ENCODE assay signal across 10 cellular contexts in genomic region chr7:112383671-112384417, GRCh38.
DNase-seq lines count a peak whose midpoint lies in the region; ATAC-seq, FAIRE-seq and TF ChIP-seq lines count a peak whose summit lies in the region.
"Had no signal": no experiment of that assay in that cellular context is flagged by ENCODE, and none has a peak within 500 bp of the region (broad histone marks: within the 10 kb centered on the region; RNA-seq: fewer than 3 reads in every experiment).

No MANE protein-coding gene starts in this region.

- H3K4me3 Mint-ChIP-seq in natural killer cell, result no peak overlapping the region
- no peak overlapping the region for H3K4me3 Mint-ChIP-seq in activated T-helper 17 cell treated with anti-CD3 and anti-CD28 coated beads, Interleukin-2, amount 50 U/mL, for 72 hours

- TF ChIP-seq CTCF in foreskin keratinocyte (conservative IDR thresholded peaks at IDR 0.05), result peak; percentile 31
- no peak for TF ChIP-seq CTCF in natural killer cell (IDR thresholded peaks at IDR 0.05)
- TF ChIP-seq CTCF in kidney (IDR thresholded peaks at IDR 0.05; ENCODE audit: borderline replicate concordance, extremely low read depth, insufficient read depth), result no peak

- no peaks in the 10 kb centered on the region for H3K9me3 ChIP-seq in kidney (ENCODE audit: control insufficient read depth in 1 of 2, low read length in 2 of 2)

- H3K36me3 ChIP-seq in kidney (ENCODE audit: control insufficient read depth in 1 of 2, insufficient read depth in 2 of 2, low read length in 2 of 2), result no peaks in the 10 kb centered on the region
- H3K36me3 ChIP-seq: heart left ventricle had no signal

- H3K4me1 ChIP-seq in foreskin keratinocyte (no peaks in the 10 kb centered on the region), kidney (ENCODE audit: control insufficient read depth in 1 of 2, insufficient read depth in 1 of 2, low read depth in 1 of 2, low read length in 2 of 2) (peaks cover 0 to 5% of the 10 kb centered on the region in 2 donors)
- H3K4me1 ChIP-seq: heart left ventricle had no signal

- no peaks in the 10 kb centered on the region for H3K9me3 Mint-ChIP-seq in natural killer cell
- H3K9me3 Mint-ChIP-seq in activated T-helper 17 cell treated with anti-CD3 and anti-CD28 coated beads, Interleukin-2, amount 50 U/mL, for 72 hours, result no peaks in the 10 kb centered on the region

- H3K9ac ChIP-seq in kidney (ENCODE audit: low read length in 2 of 2), result no peak overlapping the region

- peaks cover 24% of the 10 kb centered on the region for H3K27me3 ChIP-seq in foreskin keratinocyte
- H3K27me3 ChIP-seq: heart left ventricle had no signal

- peak; percentile 5 for DNase-seq in COR-L47 (lab: John Stamatoyannopoulos, UW)
- peak; percentile 59 for DNase-seq in NCI-H2171 (lab: John Stamatoyannopoulos, UW)
- DNase-seq in foreskin keratinocyte, result no peak
- no peak for DNase-seq in natural killer cell
- DNase-seq in kidney, result no peak
- DNase-seq: heart left ventricle; stimulated activated CD4-positive, alpha-beta T cell treated with anti-CD3 and anti-CD28 coated beads, Interleukin-15, amount 100 ng/mL, for 24 hours had no signal

- peak; percentile 35 for ATAC-seq in GM19468 (IDR thresholded peaks at IDR 0.05; ENCODE audit: extremely low read depth, unreplicated experiment)
- ATAC-seq in foreskin keratinocyte, result no peak
- ATAC-seq in natural killer cell, result no peak
- no peak for ATAC-seq in HG02642 (IDR thresholded peaks at IDR 0.05; ENCODE audit: poor library complexity, unreplicated experiment)
- ATAC-seq in activated T-helper 17 cell treated with anti-CD3 and anti-CD28 coated beads, Interleukin-2, amount 50 U/mL, for 72 hours (replicated peaks), result no peak

- H3K27ac ChIP-seq in foreskin keratinocyte, result no peak overlapping the region
- no peak overlapping the region for H3K27ac ChIP-seq in kidney (ENCODE audit: low read depth in 2 of 2, low read length in 2 of 2)
- H3K27ac ChIP-seq: heart left ventricle had no signal

- intact Hi-C loops in natural killer cell (cut with micrococcal nuclease) (no loop called here), kidney (cut with DNase I) (no loop called here)

- peaks cover 0 to 5% of the 10 kb centered on the region in 2 donors for H3K4me1 Mint-ChIP-seq in natural killer cell
- H3K4me1 Mint-ChIP-seq in activated T-helper 17 cell treated with anti-CD3 and anti-CD28 coated beads, Interleukin-2, amount 50 U/mL, for 72 hours, result no peaks in the 10 kb centered on the region

- no peak for FAIRE-seq in kidney (lab: Jason Lieb, UNC)

- H3K27ac Mint-ChIP-seq in natural killer cell, result no peak overlapping the region
- H3K27ac Mint-ChIP-seq in activated T-helper 17 cell treated with anti-CD3 and anti-CD28 coated beads, Interleukin-2, amount 50 U/mL, for 72 hours, result no peak overlapping the region

- no peak overlapping the region for H3K4me3 ChIP-seq in kidney (ENCODE audit: low read length in 2 of 2)
- H3K4me3 ChIP-seq: heart left ventricle had no signal

- H3K36me3 Mint-ChIP-seq in natural killer cell, result no peaks in the 10 kb centered on the region
- H3K36me3 Mint-ChIP-seq in activated T-helper 17 cell treated with anti-CD3 and anti-CD28 coated beads, Interleukin-2, amount 50 U/mL, for 72 hours (ENCODE audit: low read depth), result no peaks in the 10 kb centered on the region

- peaks cover 9 to 10% of the 10 kb centered on the region in 2 donors for H3K27me3 Mint-ChIP-seq in natural killer cell (ENCODE audit: low read depth in 2 of 2)
- peaks cover 3% of the 10 kb centered on the region for H3K27me3 Mint-ChIP-seq in activated T-helper 17 cell treated with anti-CD3 and anti-CD28 coated beads, Interleukin-2, amount 50 U/mL, for 72 hours

Comparison
In these comparisons a context has a peak if more than half of its experiments do, and no peak if none do; other contexts are left out.
1. DNase-seq: peak in COR-L47 (single experiment) and NCI-H2171 (single experiment); none in foreskin keratinocyte (0 of 2), natural killer cell (single experiment) and kidney (single experiment).